Comparison of ENCODE assay signal across 4 cellular contexts in the genomic region with DNA sequence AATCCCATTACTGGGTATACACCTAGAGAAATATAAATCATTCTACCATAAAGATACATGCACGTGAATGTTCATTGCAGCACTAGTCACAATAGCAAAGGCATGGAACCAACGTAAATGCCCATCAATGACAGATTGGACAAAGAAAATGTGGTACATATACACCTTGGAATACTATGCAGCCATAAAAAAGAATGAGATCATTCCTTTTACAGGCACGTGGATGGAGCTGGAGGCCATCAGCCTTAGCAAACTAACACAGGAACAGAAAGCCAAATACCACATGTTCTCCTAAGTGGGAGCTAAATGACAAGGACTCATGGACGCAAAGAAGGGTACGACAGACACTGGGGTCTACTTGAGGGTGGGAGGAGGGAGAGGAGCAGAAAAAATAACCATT. TPM values are rescaled to one million over a fixed set of nuclear protein-coding genes. Genes with fewer than 3 reads are reported as not detected.
"Had no signal": no experiment of that assay in that cellular context is flagged by ENCODE, and none has a peak within 500 bp of the region (broad histone marks: within the 10 kb centered on the region; RNA-seq: fewer than 3 reads in every experiment).

No MANE protein-coding gene starts in this region.

RNA-seq across cellular contexts. Expression of a gene that starts 16.2 kb away (rescaled TPM):
- total RNA-seq: LHCN-M2, M059J, MCF 10A, NCI-H460 had no signal

RNA-seq across cellular contexts. Expression of a gene that starts 22.5 kb away (rescaled TPM):
- total RNA-seq: LHCN-M2, M059J, MCF 10A, NCI-H460 had no signal
